In the genomic region with DNA sequence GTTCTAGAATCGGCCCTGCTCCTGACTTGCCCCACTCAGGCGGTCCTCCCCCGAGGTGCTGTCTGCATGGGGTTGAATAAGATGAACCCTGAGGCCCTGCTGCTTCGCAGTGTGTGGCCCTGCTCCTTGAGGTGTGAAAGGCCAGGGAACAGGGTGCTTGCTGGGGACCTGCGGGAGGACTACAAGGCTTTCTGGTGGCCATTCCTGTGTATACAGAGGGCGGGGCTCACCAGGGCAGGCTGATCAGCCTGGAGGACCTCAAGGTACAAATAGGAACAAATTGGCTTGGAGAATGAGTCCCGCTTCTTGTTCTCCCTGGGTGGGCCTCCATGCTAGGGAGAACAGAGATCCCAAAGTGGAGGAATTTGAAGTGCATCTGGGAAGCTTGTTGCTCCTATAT, we compare ENCODE assay signal across 22 cellular contexts.
"Had no signal": no experiment of that assay in that cellular context is flagged by ENCODE, and none has a peak within 500 bp of the region (broad histone marks: within the 10 kb centered on the region; RNA-seq: fewer than 3 reads in every experiment).

No MANE protein-coding gene starts in this region.

- FAIRE-seq: endometrium, endothelial cell of umbilical vein, frontal cortex, islet of Langerhans, keratinocyte had no signal

- H3K4me3 ChIP-seq: colonic mucosa, esophagus muscularis mucosa, gastroesophageal sphincter, heart left ventricle, hepatocyte, left lung, lower lobe of right lung had no signal

- H3K4me2 ChIP-seq: hepatocyte had no signal

- H3K4me1 ChIP-seq: colonic mucosa, esophagus muscularis mucosa, foreskin keratinocyte, gastroesophageal sphincter had no signal

- H3K79me2 ChIP-seq: hepatocyte had no signal

- ATAC-seq: effector memory CD8-positive, alpha-beta T cell; foreskin keratinocyte; gastroesophageal sphincter; heart left ventricle; left cardiac atrium; left lung; left ventricle myocardium superior; lower lobe of right lung; naive thymus-derived CD4-positive, alpha-beta T cell had no signal

- H3K36me3 ChIP-seq: colonic mucosa, gastroesophageal sphincter had no signal

- H3K27ac ChIP-seq: colonic mucosa, esophagus muscularis mucosa, foreskin keratinocyte, gastroesophageal sphincter, heart left ventricle, hepatocyte, left lung, lower lobe of right lung had no signal

- H2AFZ ChIP-seq: hepatocyte had no signal

- DNase-seq: colonic mucosa; cortex of kidney; effector CD8-positive, alpha-beta T cell; effector memory CD8-positive, alpha-beta T cell; endodermal cell; foreskin keratinocyte; heart left ventricle; left cardiac atrium; left lung; left ventricle myocardium superior; lower lobe of right lung; mesenchymal stem cell; midbrain; naive thymus-derived CD4-positive, alpha-beta T cell had no signal

- H3K27me3 ChIP-seq: colonic mucosa, esophagus muscularis mucosa, heart left ventricle, hepatocyte had no signal

- H3K9me3 ChIP-seq: colonic mucosa, esophagus muscularis mucosa, gastroesophageal sphincter, heart left ventricle, left lung, lower lobe of right lung had no signal
